17 cellular contexts compared by ENCODE assay signal in the genomic region with DNA sequence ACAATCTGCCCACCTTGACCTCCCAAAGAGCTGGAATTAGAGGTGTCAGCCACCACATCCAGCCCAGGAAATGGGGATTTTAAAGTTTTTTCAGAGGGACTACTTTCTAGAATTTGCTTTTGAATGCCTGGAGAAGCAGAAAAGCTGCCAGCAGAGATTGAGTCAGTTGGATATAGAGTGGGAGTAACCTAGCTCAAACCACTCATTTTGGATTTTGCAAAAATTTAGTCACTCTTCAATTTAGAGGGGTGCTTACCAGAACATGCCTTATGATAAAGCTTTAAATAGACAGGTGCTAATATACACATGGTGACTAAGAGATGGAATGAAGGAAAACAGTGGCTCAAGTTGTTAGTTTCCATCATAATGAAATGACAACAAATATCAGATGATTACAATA. TPM values are rescaled to one million over a fixed set of nuclear protein-coding genes. Genes with fewer than 3 reads are reported as not detected.
DNase-seq lines count a peak whose midpoint lies in the region; ATAC-seq and TF ChIP-seq lines count a peak whose summit lies in the region.
"Had no signal": no experiment of that assay in that cellular context is flagged by ENCODE, and none has a peak within 500 bp of the region (broad histone marks: within the 10 kb centered on the region; RNA-seq: fewer than 3 reads in every experiment).

No MANE protein-coding gene starts in this region.

- H3K79me2 ChIP-seq in GM23248 (ENCODE audit: insufficient read depth) = no peaks in the 10 kb centered on the region

- intact Hi-C loops in activated CD4-positive, alpha-beta memory T cell treated with anti-CD3 and anti-CD28 coated beads for 36 hours (cut with micrococcal nuclease) = no loop called here
- intact Hi-C loops in activated T-helper 1 cell treated with anti-CD3 and anti-CD28 coated beads, Interleukin-12 subunit alpha, Interleukin-12 subunit beta, Interleukin-2, Interleukin-4 antibody, amounts not matched to agents 30 ng/mL and 10 ng/mL and 1 ng/mL, durations not matched to agents 14 hours and 24 hours and 36 hours (cut with micrococcal nuclease) = loop anchor here (1.0 kb wide), 2 partner anchors 9 kb away; no protein-coding TSS in a partner anchor
- intact Hi-C loops in psoas muscle (cut with DNase I) = no loop called here

- peaks cover 3% of the 10 kb centered on the region for H3K36me3 Mint-ChIP-seq in activated CD4-positive, alpha-beta memory T cell treated with anti-CD3 and anti-CD28 coated beads for 36 hours
- peaks cover 50% of the 10 kb centered on the region for H3K36me3 Mint-ChIP-seq in activated CD4-positive, alpha-beta memory T cell treated with anti-CD3 and anti-CD28 coated beads, Interleukin-2, amount 10 ng/mL, durations not matched to agents 7 days and 5 days (ENCODE audit: low read depth)
- H3K36me3 Mint-ChIP-seq in activated T-helper 1 cell treated with anti-CD3 and anti-CD28 coated beads, Interleukin-12 subunit alpha, Interleukin-12 subunit beta, Interleukin-2, Interleukin-4 antibody, amounts not matched to agents 30 ng/mL and 10 ng/mL and 1 ng/mL, durations not matched to agents 14 hours and 24 hours and 36 hours (ENCODE audit: low read depth) = peaks cover 37% of the 10 kb centered on the region
- H3K36me3 Mint-ChIP-seq in T-cell = peaks cover 21% of the 10 kb centered on the region

- H3K9me2 ChIP-seq in GM23248 (ENCODE audit: insufficient read depth) = no peaks in the 10 kb centered on the region

- DNase-seq in activated CD4-positive, alpha-beta memory T cell treated with anti-CD3 and anti-CD28 coated beads for 36 hours = no peak
- DNase-seq in activated CD4-positive, alpha-beta memory T cell treated with anti-CD3 and anti-CD28 coated beads, Interleukin-2, amount 10 ng/mL, durations not matched to agents 7 days and 5 days = no peak
- DNase-seq in GM23248 (peak; percentile 11), T-cell (no peak), psoas muscle (no peak)
- DNase-seq in activated T-helper 1 cell treated with anti-CD3 and anti-CD28 coated beads, Interleukin-12 subunit alpha, Interleukin-12 subunit beta, Interleukin-2, Interleukin-4 antibody, amounts not matched to agents 30 ng/mL and 10 ng/mL and 1 ng/mL, durations not matched to agents 14 hours and 24 hours and 36 hours (ENCODE audit: low spot score) = no peak
- no peak for DNase-seq in stimulated activated naive CD8-positive, alpha-beta T cell treated with anti-CD3 and anti-CD28 coated beads, Interleukin-15, amount 100 ng/mL, for 72 hours
- DNase-seq: GOT3, Kasumi-1, MM.1S, NCI-H1105 treated with DMSO at 0.1 percent for 48 hours, NCI-H1694, NCI-H2081 treated with DMSO at 0.1 percent for 48 hours, NCI-H446 treated with DMSO at 0.1 percent for 48 hours had no signal

- H3K4me3 Mint-ChIP-seq in activated CD4-positive, alpha-beta memory T cell treated with anti-CD3 and anti-CD28 coated beads for 36 hours = no peak overlapping the region
- H3K4me3 Mint-ChIP-seq in activated CD4-positive, alpha-beta memory T cell treated with anti-CD3 and anti-CD28 coated beads, Interleukin-2, amount 10 ng/mL, durations not matched to agents 7 days and 5 days = no peak overlapping the region
- no peak overlapping the region for H3K4me3 Mint-ChIP-seq in activated T-helper 1 cell treated with anti-CD3 and anti-CD28 coated beads, Interleukin-12 subunit alpha, Interleukin-12 subunit beta, Interleukin-2, Interleukin-4 antibody, amounts not matched to agents 30 ng/mL and 10 ng/mL and 1 ng/mL, durations not matched to agents 14 hours and 24 hours and 36 hours
- no peak overlapping the region for H3K4me3 Mint-ChIP-seq in stimulated activated naive CD8-positive, alpha-beta T cell treated with anti-CD3 and anti-CD28 coated beads, Interleukin-15, amount 100 ng/mL, for 72 hours
- H3K4me3 Mint-ChIP-seq in T-cell = no peak overlapping the region

- CTCF ChIA-PET in activated CD4-positive, alpha-beta memory T cell treated with anti-CD3 and anti-CD28 coated beads for 36 hours (lab: Charles Lee) = interaction anchor here (0.7 to 1.3 kb wide), 5 partner anchors 8 to 361 kb away, joined by 3 to 6 read pairs (median 3); no protein-coding TSS in a partner anchor
- CTCF ChIA-PET in activated CD4-positive, alpha-beta memory T cell treated with anti-CD3 and anti-CD28 coated beads, Interleukin-2, amount 10 ng/mL, durations not matched to agents 7 days and 5 days (lab: Charles Lee) = interaction anchor here (0.9 kb wide), 1 partner anchor 14 kb away, joined by 3 read pairs; no protein-coding TSS in a partner anchor
- CTCF ChIA-PET in T-cell (lab: Charles Lee) = interaction anchor here in 1 of 2 donors (1.0 kb wide), 1 partner anchor 75 kb away, joined by 3 read pairs; no protein-coding TSS in a partner anchor

- H3K9me3 Mint-ChIP-seq in activated CD4-positive, alpha-beta memory T cell treated with anti-CD3 and anti-CD28 coated beads for 36 hours = no peaks in the 10 kb centered on the region
- H3K9me3 Mint-ChIP-seq in activated CD4-positive, alpha-beta memory T cell treated with anti-CD3 and anti-CD28 coated beads, Interleukin-2, amount 10 ng/mL, durations not matched to agents 7 days and 5 days = peaks cover 4% of the 10 kb centered on the region
- peaks cover 3% of the 10 kb centered on the region for H3K9me3 Mint-ChIP-seq in activated T-helper 1 cell treated with anti-CD3 and anti-CD28 coated beads, Interleukin-12 subunit alpha, Interleukin-12 subunit beta, Interleukin-2, Interleukin-4 antibody, amounts not matched to agents 30 ng/mL and 10 ng/mL and 1 ng/mL, durations not matched to agents 14 hours and 24 hours and 36 hours
- peaks cover 0 to 9% of the 10 kb centered on the region in 2 donors for H3K9me3 Mint-ChIP-seq in stimulated activated naive CD8-positive, alpha-beta T cell treated with anti-CD3 and anti-CD28 coated beads, Interleukin-15, amount 100 ng/mL, for 72 hours
- H3K9me3 Mint-ChIP-seq in T-cell = peaks cover 0 to 3% (median 0%) of the 10 kb centered on the region in 3 donors

- no peaks in the 10 kb centered on the region for H3K9me3 ChIP-seq in GM23248 (ENCODE audit: low read depth)
- H3K9me3 ChIP-seq in psoas muscle = no peaks in the 10 kb centered on the region

- H3K27ac Mint-ChIP-seq in activated CD4-positive, alpha-beta memory T cell treated with anti-CD3 and anti-CD28 coated beads for 36 hours = peak overlapping the region; percentile 62
- no peak overlapping the region for H3K27ac Mint-ChIP-seq in activated CD4-positive, alpha-beta memory T cell treated with anti-CD3 and anti-CD28 coated beads, Interleukin-2, amount 10 ng/mL, durations not matched to agents 7 days and 5 days
- H3K27ac Mint-ChIP-seq in activated T-helper 1 cell treated with anti-CD3 and anti-CD28 coated beads, Interleukin-12 subunit alpha, Interleukin-12 subunit beta, Interleukin-2, Interleukin-4 antibody, amounts not matched to agents 30 ng/mL and 10 ng/mL and 1 ng/mL, durations not matched to agents 14 hours and 24 hours and 36 hours = peak overlapping the region; percentile 64
- no peak overlapping the region for H3K27ac Mint-ChIP-seq in stimulated activated naive CD8-positive, alpha-beta T cell treated with anti-CD3 and anti-CD28 coated beads, Interleukin-15, amount 100 ng/mL, for 72 hours
- no peak overlapping the region for H3K27ac Mint-ChIP-seq in T-cell

- POLR2A ChIA-PET in activated CD4-positive, alpha-beta memory T cell treated with anti-CD3 and anti-CD28 coated beads for 36 hours (lab: Charles Lee) = interaction anchor here (0.6 to 3.0 kb wide), 4 partner anchors 8 to 98 kb away, joined by 3 to 13 read pairs (median 5); partner anchors contain the start of gene PDE3B
- POLR2A ChIA-PET in activated CD4-positive, alpha-beta memory T cell treated with anti-CD3 and anti-CD28 coated beads, Interleukin-2, amount 10 ng/mL, durations not matched to agents 7 days and 5 days (lab: Charles Lee) = interaction anchor here (0.9 to 12.0 kb wide), 8 partner anchors 9 to 345 kb away, joined by 3 to 116 read pairs (median 4); partner anchors contain the start of genes CYP2R1, PDE3B and PSMA1
- POLR2A ChIA-PET in T-cell (lab: Charles Lee) = interaction anchor here (0.5 to 1.0 kb wide), 3 partner anchors 9 to 248 kb away, joined by 4 to 5 read pairs (median 5); no protein-coding TSS in a partner anchor

- H2AFZ ChIP-seq in GM23248 = no peak overlapping the region

- no peaks in the 10 kb centered on the region for H4K20me1 ChIP-seq in GM23248 (ENCODE audit: insufficient read depth)

- ATAC-seq in stimulated activated naive CD8-positive, alpha-beta T cell treated with anti-CD3 and anti-CD28 coated beads, Interleukin-15, amount 100 ng/mL, for 72 hours = peak; percentile 65
- no peak for ATAC-seq in T-cell (replicated peaks in 1 of 4)
- ATAC-seq in psoas muscle = no peak
- ATAC-seq: HCT116, Panc1 had no signal

- peaks cover 34% of the 10 kb centered on the region for H3K4me1 Mint-ChIP-seq in activated CD4-positive, alpha-beta memory T cell treated with anti-CD3 and anti-CD28 coated beads for 36 hours (ENCODE audit: low read depth)
- H3K4me1 Mint-ChIP-seq in activated CD4-positive, alpha-beta memory T cell treated with anti-CD3 and anti-CD28 coated beads, Interleukin-2, amount 10 ng/mL, durations not matched to agents 7 days and 5 days = peaks cover 30% of the 10 kb centered on the region
- H3K4me1 Mint-ChIP-seq in activated T-helper 1 cell treated with anti-CD3 and anti-CD28 coated beads, Interleukin-12 subunit alpha, Interleukin-12 subunit beta, Interleukin-2, Interleukin-4 antibody, amounts not matched to agents 30 ng/mL and 10 ng/mL and 1 ng/mL, durations not matched to agents 14 hours and 24 hours and 36 hours (ENCODE audit: low read depth) = peaks cover 55% of the 10 kb centered on the region
- peaks cover 38% of the 10 kb centered on the region for H3K4me1 Mint-ChIP-seq in stimulated activated naive CD8-positive, alpha-beta T cell treated with anti-CD3 and anti-CD28 coated beads, Interleukin-15, amount 100 ng/mL, for 72 hours
- peaks cover 11 to 24% (median 17%) of the 10 kb centered on the region in 3 donors for H3K4me1 Mint-ChIP-seq in T-cell

- no peak overlapping the region for H3K27ac ChIP-seq in GM23248
- H3K27ac ChIP-seq in psoas muscle = no peak overlapping the region
- H3K27ac ChIP-seq: C4-2B had no signal

- in situ Hi-C loops in GM23248 (cut with MboI) = loop anchor here (25.0 kb wide), 1 partner anchor 366 kb away; no protein-coding TSS in a partner anchor

- no peak for TF ChIP-seq CTCF in psoas muscle (IDR thresholded peaks at IDR 0.05)

- no peak overlapping the region for H3K4me3 ChIP-seq in GM23248
- no peak overlapping the region for H3K4me3 ChIP-seq in psoas muscle

- no peaks in the 10 kb centered on the region for H3K4me1 ChIP-seq in GM23248 (ENCODE audit: insufficient read depth)
- no peaks in the 10 kb centered on the region for H3K4me1 ChIP-seq in psoas muscle

- H3K9ac ChIP-seq in GM23248 = no peak overlapping the region

- H3F3A ChIP-seq in GM23248 (ENCODE audit: insufficient read depth) = no peaks in the 10 kb centered on the region; the same call in 1 of the 2 replicates

- H3K36me3 ChIP-seq in GM23248 (ENCODE audit: low read depth) (no peaks in the 10 kb centered on the region), psoas muscle (ENCODE audit: insufficient read depth in 1 of 2, low read depth in 1 of 2) (no peaks in the 10 kb centered on the region)

- H3K27me3 Mint-ChIP-seq in activated CD4-positive, alpha-beta memory T cell treated with anti-CD3 and anti-CD28 coated beads for 36 hours = no peaks in the 10 kb centered on the region
- H3K27me3 Mint-ChIP-seq in activated CD4-positive, alpha-beta memory T cell treated with anti-CD3 and anti-CD28 coated beads, Interleukin-2, amount 10 ng/mL, durations not matched to agents 7 days and 5 days = no peaks in the 10 kb centered on the region
- H3K27me3 Mint-ChIP-seq in activated T-helper 1 cell treated with anti-CD3 and anti-CD28 coated beads, Interleukin-12 subunit alpha, Interleukin-12 subunit beta, Interleukin-2, Interleukin-4 antibody, amounts not matched to agents 30 ng/mL and 10 ng/mL and 1 ng/mL, durations not matched to agents 14 hours and 24 hours and 36 hours (ENCODE audit: insufficient read depth) = no peaks in the 10 kb centered on the region
- no peaks in the 10 kb centered on the region for H3K27me3 Mint-ChIP-seq in stimulated activated naive CD8-positive, alpha-beta T cell treated with anti-CD3 and anti-CD28 coated beads, Interleukin-15, amount 100 ng/mL, for 72 hours
- no peaks in the 10 kb centered on the region for H3K27me3 Mint-ChIP-seq in T-cell

- H3K4me2 ChIP-seq in GM23248 (ENCODE audit: unreplicated experiment) = no peak overlapping the region

- H3K27me3 ChIP-seq in GM23248 (replicated peaks; ENCODE audit: insufficient read depth) = no peaks in the 10 kb centered on the region
- no peaks in the 10 kb centered on the region for H3K27me3 ChIP-seq in psoas muscle (ENCODE audit: insufficient read depth in 3 of 3, low read length in 2 of 3)

RNA-seq across cellular contexts. Expression of gene PSMA1, which starts 26.5 kb away (rescaled TPM):
- 100 to 1,000 TPM; 332 to 339 TPM for total RNA-seq in activated CD4-positive, alpha-beta memory T cell treated with anti-CD3 and anti-CD28 coated beads for 36 hours
- 100 to 1,000 TPM; 232 to 238 TPM for total RNA-seq in activated CD4-positive, alpha-beta memory T cell treated with anti-CD3 and anti-CD28 coated beads, Interleukin-2, amount 10 ng/mL, durations not matched to agents 7 days and 5 days
- total RNA-seq in GM23248 (2014; rRNA removed; shearing (Covaris generic)) = 159 and 175 TPM in 2 replicates
- polyA plus RNA-seq in GM23248 (2016; fragmentation: Nextera tagmentation; extraction: Ambion mirVana) = 285 and 303 TPM in 2 replicates
- total RNA-seq in activated T-helper 1 cell treated with anti-CD3 and anti-CD28 coated beads, Interleukin-12 subunit alpha, Interleukin-12 subunit beta, Interleukin-2, Interleukin-4 antibody, amounts not matched to agents 30 ng/mL and 10 ng/mL and 1 ng/mL, durations not matched to agents 14 hours and 24 hours and 36 hours = 313 and 340 TPM in 2 replicates
- total RNA-seq in T-cell = 100 to 1,000 TPM; 107 to 137 (median 115) TPM
- 100 to 1,000 TPM; 113 to 229 (median 183) TPM for total RNA-seq in psoas muscle
- 100 to 1,000 TPM; 182 to 357 (median 235) TPM for polyA plus RNA-seq in psoas muscle

RNA-seq across cellular contexts. Expression of gene COPB1, which starts 47.1 kb away (rescaled TPM):
- total RNA-seq in activated CD4-positive, alpha-beta memory T cell treated with anti-CD3 and anti-CD28 coated beads for 36 hours = 100 to 1,000 TPM; 107 to 108 TPM
- 10 to 100 TPM; 98.0 to 100.0 TPM for total RNA-seq in activated CD4-positive, alpha-beta memory T cell treated with anti-CD3 and anti-CD28 coated beads, Interleukin-2, amount 10 ng/mL, durations not matched to agents 7 days and 5 days
- 302 and 366 TPM in 2 replicates for total RNA-seq in GM23248 (2014; rRNA removed; shearing (Covaris generic))
- 192 and 199 TPM in 2 replicates for polyA plus RNA-seq in GM23248 (2016; fragmentation: Nextera tagmentation; extraction: Ambion mirVana)
- 94.8 and 101 TPM in 2 replicates for total RNA-seq in activated T-helper 1 cell treated with anti-CD3 and anti-CD28 coated beads, Interleukin-12 subunit alpha, Interleukin-12 subunit beta, Interleukin-2, Interleukin-4 antibody, amounts not matched to agents 30 ng/mL and 10 ng/mL and 1 ng/mL, durations not matched to agents 14 hours and 24 hours and 36 hours
- total RNA-seq in T-cell = 10 to 100 TPM; 65.1 to 80.8 (median 78.1) TPM
- 10 to 100 TPM; 30.7 to 37.1 (median 34.3) TPM for total RNA-seq in psoas muscle
- 10 to 100 TPM; 24.7 to 52.1 (median 42.1) TPM for polyA plus RNA-seq in psoas muscle

Comparison
In these comparisons a context has a peak if more than half of its experiments do, and no peak if none do; other contexts are left out.
1. H3K27ac Mint-ChIP-seq: peak in activated CD4-positive, alpha-beta memory T cell treated with anti-CD3 and anti-CD28 coated beads for 36 hours (single experiment) and activated T-helper 1 cell treated with anti-CD3 and anti-CD28 coated beads, Interleukin-12 subunit alpha, Interleukin-12 subunit beta, Interleukin-2, Interleukin-4 antibody, amounts not matched to agents 30 ng/mL and 10 ng/mL and 1 ng/mL, durations not matched to agents 14 hours and 24 hours and 36 hours (single experiment); none in activated CD4-positive, alpha-beta memory T cell treated with anti-CD3 and anti-CD28 coated beads, Interleukin-2, amount 10 ng/mL, durations not matched to agents 7 days and 5 days (single experiment), stimulated activated naive CD8-positive, alpha-beta T cell treated with anti-CD3 and anti-CD28 coated beads, Interleukin-15, amount 100 ng/mL, for 72 hours (0 of 2) and T-cell (0 of 2).